1 cellular context compared by ENCODE assay signal in the genomic region with DNA sequence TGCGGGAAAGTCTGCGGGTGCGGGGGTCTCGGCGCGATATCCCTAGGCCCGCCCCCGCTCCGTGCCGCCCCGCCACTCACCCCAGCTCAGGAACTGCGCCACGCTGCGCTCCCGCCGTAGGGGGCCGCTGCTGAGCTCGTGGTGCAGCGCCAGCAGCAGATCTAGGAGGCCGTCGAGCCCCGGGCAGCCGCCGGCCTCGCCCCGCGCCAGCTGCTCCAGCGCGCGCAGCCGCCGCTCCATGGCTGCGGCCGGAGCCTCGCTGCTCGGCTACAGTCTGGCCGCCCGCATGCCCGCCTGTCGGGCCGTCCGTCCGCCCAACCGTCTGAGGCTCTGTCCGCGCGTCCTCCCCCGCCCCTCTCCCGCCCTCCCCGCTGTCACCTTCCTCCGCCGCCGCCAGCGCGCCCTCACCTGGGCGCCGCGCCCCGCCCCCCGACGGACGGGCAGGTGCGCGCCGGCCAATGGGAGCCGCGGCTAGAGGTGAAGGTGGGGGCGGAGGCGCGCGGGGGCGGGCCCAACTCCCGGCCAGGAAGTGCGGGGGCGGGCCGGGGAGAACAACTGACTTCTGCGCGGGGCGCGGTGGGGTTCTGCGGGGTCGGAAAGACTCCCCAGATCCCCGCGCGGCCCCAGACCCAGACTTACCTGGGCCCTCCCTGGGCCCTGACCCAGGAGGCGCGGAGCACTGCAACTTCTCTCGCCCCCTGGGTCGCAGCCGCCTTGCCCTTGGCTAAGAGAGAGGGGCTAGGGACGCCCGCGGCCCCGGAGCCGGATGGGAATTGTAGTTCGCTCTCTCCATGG.
A peak's percentile ranks its signal among the peaks of the same experiment; 100 is the strongest.
TF ChIP-seq lines count a peak whose summit lies in the region.

A gene with protein sequence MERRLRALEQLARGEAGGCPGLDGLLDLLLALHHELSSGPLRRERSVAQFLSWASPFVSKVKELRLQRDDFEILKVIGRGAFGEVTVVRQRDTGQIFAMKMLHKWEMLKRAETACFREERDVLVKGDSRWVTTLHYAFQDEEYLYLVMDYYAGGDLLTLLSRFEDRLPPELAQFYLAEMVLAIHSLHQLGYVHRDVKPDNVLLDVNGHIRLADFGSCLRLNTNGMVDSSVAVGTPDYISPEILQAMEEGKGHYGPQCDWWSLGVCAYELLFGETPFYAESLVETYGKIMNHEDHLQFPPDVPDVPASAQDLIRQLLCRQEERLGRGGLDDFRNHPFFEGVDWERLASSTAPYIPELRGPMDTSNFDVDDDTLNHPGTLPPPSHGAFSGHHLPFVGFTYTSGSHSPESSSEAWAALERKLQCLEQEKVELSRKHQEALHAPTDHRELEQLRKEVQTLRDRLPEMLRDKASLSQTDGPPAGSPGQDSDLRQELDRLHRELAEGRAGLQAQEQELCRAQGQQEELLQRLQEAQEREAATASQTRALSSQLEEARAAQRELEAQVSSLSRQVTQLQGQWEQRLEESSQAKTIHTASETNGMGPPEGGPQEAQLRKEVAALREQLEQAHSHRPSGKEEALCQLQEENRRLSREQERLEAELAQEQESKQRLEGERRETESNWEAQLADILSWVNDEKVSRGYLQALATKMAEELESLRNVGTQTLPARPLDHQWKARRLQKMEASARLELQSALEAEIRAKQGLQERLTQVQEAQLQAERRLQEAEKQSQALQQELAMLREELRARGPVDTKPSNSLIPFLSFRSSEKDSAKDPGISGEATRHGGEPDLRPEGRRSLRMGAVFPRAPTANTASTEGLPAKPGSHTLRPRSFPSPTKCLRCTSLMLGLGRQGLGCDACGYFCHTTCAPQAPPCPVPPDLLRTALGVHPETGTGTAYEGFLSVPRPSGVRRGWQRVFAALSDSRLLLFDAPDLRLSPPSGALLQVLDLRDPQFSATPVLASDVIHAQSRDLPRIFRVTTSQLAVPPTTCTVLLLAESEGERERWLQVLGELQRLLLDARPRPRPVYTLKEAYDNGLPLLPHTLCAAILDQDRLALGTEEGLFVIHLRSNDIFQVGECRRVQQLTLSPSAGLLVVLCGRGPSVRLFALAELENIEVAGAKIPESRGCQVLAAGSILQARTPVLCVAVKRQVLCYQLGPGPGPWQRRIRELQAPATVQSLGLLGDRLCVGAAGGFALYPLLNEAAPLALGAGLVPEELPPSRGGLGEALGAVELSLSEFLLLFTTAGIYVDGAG (N-terminal part only) (minus strand): TSS at position 324 of the 795 bp plus-strand sequence. CDS start 84 bp downstream, at position 240.

TF ChIP-seq in K562, 482 proteins besides CTCF, POLR2A, EP300 and RAD21 (continued from another document and continues in another):
- TF ChIP-seq, protein P1, sequence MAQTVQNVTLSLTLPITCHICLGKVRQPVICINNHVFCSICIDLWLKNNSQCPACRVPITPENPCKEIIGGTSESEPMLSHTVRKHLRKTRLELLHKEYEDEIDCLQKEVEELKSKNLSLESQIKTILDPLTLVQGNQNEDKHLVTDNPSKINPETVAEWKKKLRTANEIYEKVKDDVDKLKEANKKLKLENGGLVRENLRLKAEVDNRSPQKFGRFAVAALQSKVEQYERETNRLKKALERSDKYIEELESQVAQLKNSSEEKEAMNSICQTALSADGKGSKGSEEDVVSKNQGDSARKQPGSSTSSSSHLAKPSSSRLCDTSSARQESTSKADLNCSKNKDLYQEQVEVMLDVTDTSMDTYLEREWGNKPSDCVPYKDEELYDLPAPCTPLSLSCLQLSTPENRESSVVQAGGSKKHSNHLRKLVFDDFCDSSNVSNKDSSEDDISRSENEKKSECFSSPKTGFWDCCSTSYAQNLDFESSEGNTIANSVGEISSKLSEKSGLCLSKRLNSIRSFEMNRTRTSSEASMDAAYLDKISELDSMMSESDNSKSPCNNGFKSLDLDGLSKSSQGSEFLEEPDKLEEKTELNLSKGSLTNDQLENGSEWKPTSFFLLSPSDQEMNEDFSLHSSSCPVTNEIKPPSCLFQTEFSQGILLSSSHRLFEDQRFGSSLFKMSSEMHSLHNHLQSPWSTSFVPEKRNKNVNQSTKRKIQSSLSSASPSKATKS (CRISPR knock-in tag; IDR thresholded peaks at IDR 0.05) = no peak
- TF ChIP-seq ZNF583 (CRISPR knock-in tag; IDR thresholded peaks at IDR 0.05) (no peak), JUND (IDR thresholded peaks at IDR 0.05; ENCODE audit: borderline replicate concordance, low read depth, low read length) (no peak), JUND (tag; IDR thresholded peaks at IDR 0.05; ENCODE audit: borderline replicate concordance, low read depth, low read length) (no peak; the same call in 2 of the 3 replicates), NR3C1 (CRISPR knock-in tag; IDR thresholded peaks at IDR 0.05) (no peak), MAZ (CRISPR knock-in tag; conservative IDR thresholded peaks at IDR 0.05 in 1 of 2, IDR thresholded peaks at IDR 0.05 in 1 of 2) (peak in 1 of 2 experiments; percentile 75; a peak in 3 of 4 replicates), MEIS2 (IDR thresholded peaks at IDR 0.05; ENCODE audit: partially characterized antibody) (no peak), CBFA2T2 (conservative IDR thresholded peaks at IDR 0.05) (no peak), KDM4B (IDR thresholded peaks at IDR 0.05; ENCODE audit: borderline replicate concordance in 2 of 2, low read depth in 1 of 2) (no peak), DNMT1 (IDR thresholded peaks at IDR 0.05) (no peak), KAT2B (IDR thresholded peaks at IDR 0.05; ENCODE audit: low read depth, low read length) (no peak), KAT8 (IDR thresholded peaks at IDR 0.05; ENCODE audit: low read depth) (no peak), ZNF57 (CRISPR knock-in tag; IDR thresholded peaks at IDR 0.05) (no peak), ZNF197 (CRISPR knock-in tag; IDR thresholded peaks at IDR 0.05; ENCODE audit: low read depth) (no peak), ELF4 (CRISPR knock-in tag; IDR thresholded peaks at IDR 0.05) (no peak), TEAD1 (CRISPR knock-in tag; IDR thresholded peaks at IDR 0.05) (peak in 1 of 2 experiments; percentile 26; a peak in 1 of 4 replicates), SIX5 (IDR thresholded peaks at IDR 0.05; ENCODE audit: borderline replicate concordance in 1 of 2, insufficient read depth in 1 of 2, low read depth in 1 of 2, low read length in 2 of 2) (0 out of 4 replicates have a peak, but pooled peaks of 1 of the 2 experiments have one; percentile 18), NR4A1 (CRISPR knock-in tag; IDR thresholded peaks at IDR 0.05) (no peak), NR4A1 (tag; IDR thresholded peaks at IDR 0.05) (no peak), DPF2 (IDR thresholded peaks at IDR 0.05) (no peak), ZNF24 (IDR thresholded peaks at IDR 0.05) (no peak), HDGF (IDR thresholded peaks at IDR 0.05) (no peak), ZNF274 (IDR thresholded peaks at IDR 0.05; ENCODE audit: borderline replicate concordance, low read depth, low read length) (no peak), SMAD4 (CRISPR knock-in tag; conservative IDR thresholded peaks at IDR 0.05) (peak; percentile 50), BRCA1 (IDR thresholded peaks at IDR 0.05) (no peak), BRCA1 (CRISPR knock-in tag; IDR thresholded peaks at IDR 0.05) (no peak), MCM3 (IDR thresholded peaks at IDR 0.05) (no peak), ZNF316 (IDR thresholded peaks at IDR 0.05) (no peak)
- TF ChIP-seq, protein P2, sequence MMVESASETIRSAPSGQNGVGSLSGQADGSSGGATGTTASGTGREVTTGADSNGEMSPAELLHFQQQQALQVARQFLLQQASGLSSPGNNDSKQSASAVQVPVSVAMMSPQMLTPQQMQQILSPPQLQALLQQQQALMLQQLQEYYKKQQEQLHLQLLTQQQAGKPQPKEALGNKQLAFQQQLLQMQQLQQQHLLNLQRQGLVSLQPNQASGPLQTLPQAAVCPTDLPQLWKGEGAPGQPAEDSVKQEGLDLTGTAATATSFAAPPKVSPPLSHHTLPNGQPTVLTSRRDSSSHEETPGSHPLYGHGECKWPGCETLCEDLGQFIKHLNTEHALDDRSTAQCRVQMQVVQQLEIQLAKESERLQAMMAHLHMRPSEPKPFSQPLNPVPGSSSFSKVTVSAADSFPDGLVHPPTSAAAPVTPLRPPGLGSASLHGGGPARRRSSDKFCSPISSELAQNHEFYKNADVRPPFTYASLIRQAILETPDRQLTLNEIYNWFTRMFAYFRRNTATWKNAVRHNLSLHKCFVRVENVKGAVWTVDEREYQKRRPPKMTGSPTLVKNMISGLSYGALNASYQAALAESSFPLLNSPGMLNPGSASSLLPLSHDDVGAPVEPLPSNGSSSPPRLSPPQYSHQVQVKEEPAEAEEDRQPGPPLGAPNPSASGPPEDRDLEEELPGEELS (CRISPR knock-in tag; IDR thresholded peaks at IDR 0.05; ENCODE audit: borderline replicate concordance) = no peak
- TF ChIP-seq, protein P3, sequence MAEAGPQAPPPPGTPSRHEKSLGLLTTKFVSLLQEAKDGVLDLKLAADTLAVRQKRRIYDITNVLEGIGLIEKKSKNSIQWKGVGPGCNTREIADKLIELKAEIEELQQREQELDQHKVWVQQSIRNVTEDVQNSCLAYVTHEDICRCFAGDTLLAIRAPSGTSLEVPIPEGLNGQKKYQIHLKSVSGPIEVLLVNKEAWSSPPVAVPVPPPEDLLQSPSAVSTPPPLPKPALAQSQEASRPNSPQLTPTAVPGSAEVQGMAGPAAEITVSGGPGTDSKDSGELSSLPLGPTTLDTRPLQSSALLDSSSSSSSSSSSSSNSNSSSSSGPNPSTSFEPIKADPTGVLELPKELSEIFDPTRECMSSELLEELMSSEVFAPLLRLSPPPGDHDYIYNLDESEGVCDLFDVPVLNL (CRISPR knock-in tag; IDR thresholded peaks at IDR 0.05; ENCODE audit: low read depth) = no peak
- TF ChIP-seq, protein P4, sequence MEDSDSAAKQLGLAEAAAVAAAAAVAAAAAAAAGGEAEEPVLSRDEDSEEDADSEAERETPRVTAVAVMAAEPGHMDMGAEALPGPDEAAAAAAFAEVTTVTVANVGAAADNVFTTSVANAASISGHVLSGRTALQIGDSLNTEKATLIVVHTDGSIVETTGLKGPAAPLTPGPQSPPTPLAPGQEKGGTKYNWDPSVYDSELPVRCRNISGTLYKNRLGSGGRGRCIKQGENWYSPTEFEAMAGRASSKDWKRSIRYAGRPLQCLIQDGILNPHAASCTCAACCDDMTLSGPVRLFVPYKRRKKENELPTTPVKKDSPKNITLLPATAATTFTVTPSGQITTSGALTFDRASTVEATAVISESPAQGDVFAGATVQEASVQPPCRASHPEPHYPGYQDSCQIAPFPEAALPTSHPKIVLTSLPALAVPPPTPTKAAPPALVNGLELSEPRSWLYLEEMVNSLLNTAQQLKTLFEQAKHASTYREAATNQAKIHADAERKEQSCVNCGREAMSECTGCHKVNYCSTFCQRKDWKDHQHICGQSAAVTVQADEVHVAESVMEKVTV (CRISPR knock-in tag; IDR thresholded peaks at IDR 0.05) = no peak
- TF ChIP-seq, protein P5, sequence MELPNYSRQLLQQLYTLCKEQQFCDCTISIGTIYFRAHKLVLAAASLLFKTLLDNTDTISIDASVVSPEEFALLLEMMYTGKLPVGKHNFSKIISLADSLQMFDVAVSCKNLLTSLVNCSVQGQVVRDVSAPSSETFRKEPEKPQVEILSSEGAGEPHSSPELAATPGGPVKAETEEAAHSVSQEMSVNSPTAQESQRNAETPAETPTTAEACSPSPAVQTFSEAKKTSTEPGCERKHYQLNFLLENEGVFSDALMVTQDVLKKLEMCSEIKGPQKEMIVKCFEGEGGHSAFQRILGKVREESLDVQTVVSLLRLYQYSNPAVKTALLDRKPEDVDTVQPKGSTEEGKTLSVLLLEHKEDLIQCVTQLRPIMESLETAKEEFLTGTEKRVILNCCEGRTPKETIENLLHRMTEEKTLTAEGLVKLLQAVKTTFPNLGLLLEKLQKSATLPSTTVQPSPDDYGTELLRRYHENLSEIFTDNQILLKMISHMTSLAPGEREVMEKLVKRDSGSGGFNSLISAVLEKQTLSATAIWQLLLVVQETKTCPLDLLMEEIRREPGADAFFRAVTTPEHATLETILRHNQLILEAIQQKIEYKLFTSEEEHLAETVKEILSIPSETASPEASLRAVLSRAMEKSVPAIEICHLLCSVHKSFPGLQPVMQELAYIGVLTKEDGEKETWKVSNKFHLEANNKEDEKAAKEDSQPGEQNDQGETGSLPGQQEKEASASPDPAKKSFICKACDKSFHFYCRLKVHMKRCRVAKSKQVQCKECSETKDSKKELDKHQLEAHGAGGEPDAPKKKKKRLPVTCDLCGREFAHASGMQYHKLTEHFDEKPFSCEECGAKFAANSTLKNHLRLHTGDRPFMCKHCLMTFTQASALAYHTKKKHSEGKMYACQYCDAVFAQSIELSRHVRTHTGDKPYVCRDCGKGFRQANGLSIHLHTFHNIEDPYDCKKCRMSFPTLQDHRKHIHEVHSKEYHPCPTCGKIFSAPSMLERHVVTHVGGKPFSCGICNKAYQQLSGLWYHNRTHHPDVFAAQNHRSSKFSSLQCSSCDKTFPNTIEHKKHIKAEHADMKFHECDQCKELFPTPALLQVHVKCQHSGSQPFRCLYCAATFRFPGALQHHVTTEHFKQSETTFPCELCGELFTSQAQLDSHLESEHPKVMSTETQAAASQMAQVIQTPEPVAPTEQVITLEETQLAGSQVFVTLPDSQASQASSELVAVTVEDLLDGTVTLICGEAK (IDR thresholded peaks at IDR 0.05) = peak; percentile 70; the same call in 1 of the 2 replicates
- TF ChIP-seq, protein P5 (CRISPR knock-in tag; IDR thresholded peaks at IDR 0.05) = no peak
- TF ChIP-seq, protein P6, sequence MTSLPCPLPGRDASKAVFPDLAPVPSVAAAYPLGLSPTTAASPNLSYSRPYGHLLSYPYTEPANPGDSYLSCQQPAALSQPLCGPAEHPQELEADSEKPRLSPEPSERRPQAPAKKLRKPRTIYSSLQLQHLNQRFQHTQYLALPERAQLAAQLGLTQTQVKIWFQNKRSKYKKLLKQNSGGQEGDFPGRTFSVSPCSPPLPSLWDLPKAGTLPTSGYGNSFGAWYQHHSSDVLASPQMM (CRISPR knock-in tag; IDR thresholded peaks at IDR 0.05) = no peak
